ENCODE assay signal across 32 cellular contexts in the genomic region with DNA sequence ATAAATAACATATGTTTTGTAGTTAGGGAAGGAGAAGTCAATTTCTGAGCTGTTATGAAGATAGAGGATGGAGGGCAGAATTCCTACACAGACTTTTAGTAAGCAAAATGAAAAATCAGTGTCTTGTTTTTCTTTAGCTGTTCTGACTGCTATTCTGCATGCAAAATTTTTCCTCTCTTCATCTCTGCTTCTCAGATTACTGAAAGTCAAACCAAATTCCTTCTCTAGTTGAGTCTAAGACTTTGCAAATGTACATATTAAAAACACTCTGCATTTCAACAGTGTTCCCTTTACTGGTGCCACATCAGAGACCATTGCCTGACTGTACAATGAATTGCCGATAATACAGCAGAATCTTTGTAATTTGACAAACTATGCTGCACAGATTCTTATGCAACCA.
"Had no signal": no experiment of that assay in that cellular context is flagged by ENCODE, and none has a peak within 500 bp of the region (broad histone marks: within the 10 kb centered on the region; RNA-seq: fewer than 3 reads in every experiment).

No MANE protein-coding gene starts in this region.

- H3K4me3 ChIP-seq: ascending aorta, breast epithelium, cardiac muscle cell, colonic mucosa, dorsolateral prefrontal cortex, gastroesophageal sphincter had no signal

- ATAC-seq: activated naive CD8-positive, alpha-beta T cell treated with anti-CD3 and anti-CD28 coated beads, Interleukin-2, amount 50 U/mL, for 24 hours; activated T-cell treated with anti-CD3 and anti-CD28 coated beads, Interleukin-2, amount 50 U/mL, for 4 hours; activated T-helper 17 cell treated with anti-CD3 and anti-CD28 coated beads, Interleukin-2, amount 50 U/mL, for 72 hours; esophagus mucosa; gastroesophageal sphincter; WTC11 had no signal

- H3K27me3 ChIP-seq: ascending aorta, breast epithelium, cardiac muscle cell, colonic mucosa, dorsolateral prefrontal cortex, gastroesophageal sphincter had no signal

- H3K27me3 Mint-ChIP-seq: activated CD4-positive, alpha-beta memory T cell treated with anti-CD3 and anti-CD28 coated beads, Interleukin-2, amount 10 ng/mL, durations not matched to agents 7 days and 5 days; activated CD4-positive, alpha-beta T cell treated with anti-CD3 and anti-CD28 coated beads, Interleukin-2, amount 10 ng/mL, durations not matched to agents 7 days and 5 days; activated naive CD8-positive, alpha-beta T cell; activated naive CD8-positive, alpha-beta T cell treated with anti-CD3 and anti-CD28 coated beads, Interleukin-2, amount 50 U/mL, for 24 hours; activated T-helper 17 cell treated with anti-CD3 and anti-CD28 coated beads, Interleukin-2, amount 50 U/mL, for 72 hours; brain; dendritic cell treated with granulocyte-macrophage colony-stimulating factor and Interleukin-4, amounts not matched to agents 40 ng/mL and 50 ng/mL, for 4 days had no signal

- H3K36me3 Mint-ChIP-seq: WTC11 had no signal

- H3K4me3 Mint-ChIP-seq: activated CD4-positive, alpha-beta memory T cell treated with anti-CD3 and anti-CD28 coated beads, Interleukin-2, amount 10 ng/mL, durations not matched to agents 7 days and 5 days; activated CD4-positive, alpha-beta T cell treated with anti-CD3 and anti-CD28 coated beads, Interleukin-2, amount 10 ng/mL, durations not matched to agents 7 days and 5 days; activated naive CD8-positive, alpha-beta T cell; activated naive CD8-positive, alpha-beta T cell treated with anti-CD3 and anti-CD28 coated beads, Interleukin-2, amount 50 U/mL, for 24 hours; activated T-cell treated with anti-CD3 and anti-CD28 coated beads, Interleukin-2, amount 50 U/mL, for 4 hours; activated T-helper 17 cell treated with anti-CD3 and anti-CD28 coated beads, Interleukin-2, amount 50 U/mL, for 72 hours; brain; dendritic cell treated with granulocyte-macrophage colony-stimulating factor and Interleukin-4, amounts not matched to agents 40 ng/mL and 50 ng/mL, for 4 days; endodermal cell; WTC11 had no signal

- H3K9me3 ChIP-seq: ascending aorta, breast epithelium, colonic mucosa, gastroesophageal sphincter had no signal

- H3K9me3 Mint-ChIP-seq: activated CD4-positive, alpha-beta memory T cell treated with anti-CD3 and anti-CD28 coated beads, Interleukin-2, amount 10 ng/mL, durations not matched to agents 7 days and 5 days; activated CD4-positive, alpha-beta T cell treated with anti-CD3 and anti-CD28 coated beads, Interleukin-2, amount 10 ng/mL, durations not matched to agents 7 days and 5 days; activated naive CD8-positive, alpha-beta T cell treated with anti-CD3 and anti-CD28 coated beads, Interleukin-2, amount 50 U/mL, for 24 hours; activated T-cell treated with anti-CD3 and anti-CD28 coated beads, Interleukin-2, amount 50 U/mL, for 4 hours; activated T-helper 17 cell treated with anti-CD3 and anti-CD28 coated beads, Interleukin-2, amount 50 U/mL, for 72 hours; brain; dendritic cell treated with granulocyte-macrophage colony-stimulating factor and Interleukin-4, amounts not matched to agents 40 ng/mL and 50 ng/mL, for 4 days; endodermal cell; WTC11 had no signal

- H3K27ac ChIP-seq: ascending aorta, breast epithelium, cardiac muscle cell, colonic mucosa, dorsolateral prefrontal cortex, gastroesophageal sphincter, VCaP had no signal

- DNase-seq: activated CD4-positive, alpha-beta memory T cell treated with anti-CD3 and anti-CD28 coated beads, Interleukin-2, amount 10 ng/mL, durations not matched to agents 7 days and 5 days; activated CD4-positive, alpha-beta T cell treated with anti-CD3 and anti-CD28 coated beads for 1 hour; activated CD4-positive, alpha-beta T cell treated with anti-CD3 and anti-CD28 coated beads for 4 hours; activated CD4-positive, alpha-beta T cell treated with anti-CD3 and anti-CD28 coated beads, Interleukin-2, amount 10 ng/mL, durations not matched to agents 7 days and 5 days; activated CD4-positive, alpha-beta T cell treated with anti-CD3 and anti-CD28 coated beads, Interleukin-2, amount 50 U/mL, for 4 hours; activated CD8-positive, alpha-beta memory T cell treated with anti-CD3 and anti-CD28 coated beads, Interleukin-2, amount 50 U/mL, for 48 hours; activated effector memory CD4-positive, alpha-beta T cell treated with Interleukin-2 at 50 U/mL for 16 hours; activated gamma-delta T cell treated with Interleukin-2 at 50 U/mL for 16 hours; activated naive CD4-positive, alpha-beta T cell treated with anti-CD3 and anti-CD28 coated beads, Interleukin-2, amount 50 U/mL, for 16 hours; activated naive CD4-positive, alpha-beta T cell treated with Interleukin-2 at 50 U/mL for 16 hours; activated naive CD8-positive, alpha-beta T cell treated with anti-CD3 and anti-CD28 coated beads, Interleukin-2, amount 50 U/mL, for 24 hours; activated T-cell treated with anti-CD3 and anti-CD28 coated beads for 4 hours; activated T-cell treated with anti-CD3 and anti-CD28 coated beads, Interleukin-2, amount 50 U/mL, for 4 hours; central memory CD4-positive, alpha-beta T cell; cerebellar nuclear complex; colonic mucosa; dorsolateral prefrontal cortex; effector memory CD4-positive, alpha-beta T cell; endodermal cell; foreskin melanocyte; T-helper 2 cell had no signal

- H3K4me1 Mint-ChIP-seq: activated CD4-positive, alpha-beta memory T cell treated with anti-CD3 and anti-CD28 coated beads, Interleukin-2, amount 10 ng/mL, durations not matched to agents 7 days and 5 days; activated CD4-positive, alpha-beta T cell treated with anti-CD3 and anti-CD28 coated beads, Interleukin-2, amount 10 ng/mL, durations not matched to agents 7 days and 5 days; activated naive CD8-positive, alpha-beta T cell treated with anti-CD3 and anti-CD28 coated beads, Interleukin-2, amount 50 U/mL, for 24 hours; activated T-helper 17 cell treated with anti-CD3 and anti-CD28 coated beads, Interleukin-2, amount 50 U/mL, for 72 hours had no signal

- H3K36me3 ChIP-seq: ascending aorta, breast epithelium, cardiac muscle cell, colonic mucosa, gastroesophageal sphincter had no signal

- H3K27ac Mint-ChIP-seq: activated CD4-positive, alpha-beta memory T cell treated with anti-CD3 and anti-CD28 coated beads, Interleukin-2, amount 10 ng/mL, durations not matched to agents 7 days and 5 days; activated CD4-positive, alpha-beta T cell treated with anti-CD3 and anti-CD28 coated beads, Interleukin-2, amount 10 ng/mL, durations not matched to agents 7 days and 5 days; activated naive CD8-positive, alpha-beta T cell; activated naive CD8-positive, alpha-beta T cell treated with anti-CD3 and anti-CD28 coated beads, Interleukin-2, amount 50 U/mL, for 24 hours; activated T-helper 17 cell treated with anti-CD3 and anti-CD28 coated beads, Interleukin-2, amount 50 U/mL, for 72 hours; brain; dendritic cell treated with granulocyte-macrophage colony-stimulating factor and Interleukin-4, amounts not matched to agents 40 ng/mL and 50 ng/mL, for 4 days; endodermal cell had no signal

- H3K4me1 ChIP-seq: ascending aorta, breast epithelium, colonic mucosa, gastroesophageal sphincter had no signal
